ENCODE assay signal across 14 cellular contexts in the genomic region with DNA sequence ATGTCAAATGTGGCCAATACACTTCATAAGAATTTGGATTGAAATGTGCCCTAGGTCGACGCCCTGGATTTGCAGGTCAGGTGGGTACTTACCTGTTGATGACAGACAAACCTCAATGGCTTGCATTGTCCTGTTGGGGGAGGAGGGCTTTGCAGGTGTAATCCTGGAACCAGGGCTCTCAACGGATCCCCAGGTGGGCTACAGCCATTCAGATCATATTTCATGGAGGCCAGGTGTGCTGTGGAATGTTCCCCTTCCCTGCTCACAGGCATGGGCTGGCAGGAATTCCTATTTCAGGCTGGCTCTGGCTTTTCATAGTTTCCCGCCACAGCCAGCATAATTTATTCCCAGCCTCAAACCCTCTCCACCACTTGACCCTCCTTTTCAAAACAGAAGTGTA.
"Had no signal": no experiment of that assay in that cellular context is flagged by ENCODE, and none has a peak within 500 bp of the region (broad histone marks: within the 10 kb centered on the region; RNA-seq: fewer than 3 reads in every experiment).

No MANE protein-coding gene starts in this region.

- H3K36me3 ChIP-seq: right atrium auricular region, thyroid gland, uterus, WERI-Rb-1 had no signal

- H3K27me3 ChIP-seq: right atrium auricular region, thyroid gland, uterus had no signal

- H3K27ac Mint-ChIP-seq: activated CD4-positive, alpha-beta T cell treated with anti-CD3 and anti-CD28 coated beads, Interleukin-2, amount 10 ng/mL, durations not matched to agents 7 days and 5 days; activated naive CD4-positive, alpha-beta T cell treated with anti-CD3 and anti-CD28 coated beads for 36 hours; activated T-helper 17 cell treated with anti-CD3 and anti-CD28 coated beads, Interleukin-2, amount 50 U/mL, for 72 hours; naive thymus-derived CD8-positive, alpha-beta T cell had no signal

- H3K27me3 Mint-ChIP-seq: activated CD4-positive, alpha-beta T cell treated with anti-CD3 and anti-CD28 coated beads, Interleukin-2, amount 10 ng/mL, durations not matched to agents 7 days and 5 days; activated T-helper 17 cell treated with anti-CD3 and anti-CD28 coated beads, Interleukin-2, amount 50 U/mL, for 72 hours had no signal

- H3K36me3 Mint-ChIP-seq: naive thymus-derived CD8-positive, alpha-beta T cell had no signal

- H3K4me3 ChIP-seq: lung, right atrium auricular region, thyroid gland, uterus had no signal

- H3K9me3 ChIP-seq: right atrium auricular region, thyroid gland, uterus had no signal

- H3K4me3 Mint-ChIP-seq: activated CD4-positive, alpha-beta T cell treated with anti-CD3 and anti-CD28 coated beads, Interleukin-2, amount 10 ng/mL, durations not matched to agents 7 days and 5 days; activated naive CD4-positive, alpha-beta T cell treated with anti-CD3 and anti-CD28 coated beads for 36 hours; activated T-helper 17 cell treated with anti-CD3 and anti-CD28 coated beads, Interleukin-2, amount 50 U/mL, for 72 hours; naive thymus-derived CD8-positive, alpha-beta T cell had no signal

- H3K27ac ChIP-seq: right atrium auricular region, thyroid gland, WERI-Rb-1 had no signal

- H3K4me1 ChIP-seq: right atrium auricular region, thyroid gland had no signal

- H3K4me1 Mint-ChIP-seq: activated CD4-positive, alpha-beta T cell treated with anti-CD3 and anti-CD28 coated beads, Interleukin-2, amount 10 ng/mL, durations not matched to agents 7 days and 5 days; activated T-helper 17 cell treated with anti-CD3 and anti-CD28 coated beads, Interleukin-2, amount 50 U/mL, for 72 hours; naive thymus-derived CD8-positive, alpha-beta T cell had no signal

- ATAC-seq: activated T-helper 17 cell treated with anti-CD3 and anti-CD28 coated beads, Interleukin-2, amount 50 U/mL, for 72 hours; naive thymus-derived CD8-positive, alpha-beta T cell had no signal

- H3K9me3 Mint-ChIP-seq: activated CD4-positive, alpha-beta T cell treated with anti-CD3 and anti-CD28 coated beads, Interleukin-2, amount 10 ng/mL, durations not matched to agents 7 days and 5 days; activated T-helper 17 cell treated with anti-CD3 and anti-CD28 coated beads, Interleukin-2, amount 50 U/mL, for 72 hours had no signal

- DNase-seq: activated CD4-positive, alpha-beta T cell treated with anti-CD3 and anti-CD28 coated beads, Interleukin-2, amount 10 ng/mL, durations not matched to agents 7 days and 5 days; activated naive CD4-positive, alpha-beta T cell treated with anti-CD3 and anti-CD28 coated beads for 36 hours; activated T-cell treated with anti-CD3 and anti-CD28 coated beads for 4 hours; foreskin melanocyte; left cardiac atrium; naive thymus-derived CD8-positive, alpha-beta T cell; posterior cingulate gyrus; small intestine; thyroid gland; uterus; WERI-Rb-1 had no signal
